In the genomic region with DNA sequence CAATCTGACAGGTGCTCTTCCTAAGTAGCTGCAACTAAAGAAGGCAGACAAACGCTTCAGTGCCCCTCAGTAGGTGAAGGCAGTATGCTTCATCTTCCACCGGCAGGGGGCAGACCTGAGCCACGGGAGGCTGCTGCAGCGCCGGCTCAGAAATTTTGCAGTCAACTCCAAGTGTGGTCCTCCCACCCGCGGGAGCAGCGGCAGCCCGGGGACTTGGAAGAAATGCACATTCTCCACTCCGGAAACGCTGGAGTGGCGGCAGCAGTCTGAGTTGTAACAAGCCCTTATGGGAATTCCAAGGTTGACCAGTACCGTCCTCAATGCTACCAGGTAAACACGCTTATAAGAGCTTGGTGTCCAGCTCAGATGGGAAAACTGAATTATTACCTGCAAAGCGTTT, we compare ENCODE assay signal across 8 cellular contexts. TPM values are rescaled to one million over a fixed set of nuclear protein-coding genes. Genes with fewer than 3 reads are reported as not detected.
DNase-seq lines count a peak whose midpoint lies in the region; ATAC-seq and TF ChIP-seq lines count a peak whose summit lies in the region.

No MANE protein-coding gene starts in this region.

- H3K4me3 Mint-ChIP-seq in activated naive CD8-positive, alpha-beta T cell treated with anti-CD3 and anti-CD28 coated beads, Interleukin-2, amount 50 U/mL, for 24 hours = no peak overlapping the region

- peak overlapping the region; percentile 3; the same call in 1 of the 2 replicates for H2AFZ ChIP-seq in SK-N-SH (ENCODE audit: low read depth)

- H3K36me3 ChIP-seq in SK-N-SH (replicated peaks in 1 of 2; ENCODE audit: control insufficient read depth in 1 of 2, insufficient read depth in 2 of 2, low read length in 1 of 2) = peaks cover 9 to 50% of the 10 kb centered on the region in 2 experiments
- H3K36me3 ChIP-seq in heart right ventricle = peaks cover 0 to 46% (median 15%) of the 10 kb centered on the region in 9 donors

- POLR2A ChIA-PET in SK-N-SH (lab: Yijun Ruan, JAX) = no interaction called here

- no peaks in the 10 kb centered on the region for H3K9me2 ChIP-seq in SK-N-SH

- 12% methylated on average over 15 of the region's 15 CpGs for whole genome bisulfite sequencing in SK-N-SH (ENCODE audit: low lambda C conversion rate)
- 6 to 8% methylated on average over 15 of the region's 15 CpGs for WGBS in heart right ventricle, 2 donors

- H3K79me2 ChIP-seq in SK-N-SH (ENCODE audit: insufficient read depth) = peaks cover 28% of the 10 kb centered on the region

- DNase-seq in DMS114 treated with DMSO at 0.1 percent for 48 hours (lab: John Stamatoyannopoulos, UW; ENCODE audit: unreplicated experiment) = peak; percentile 44
- DNase-seq in KG1 (lab: John Stamatoyannopoulos, UW) = peak; percentile 4
- DNase-seq in SK-N-SH = peak; percentile 87
- peak; percentile 86 for DNase-seq in activated naive CD8-positive, alpha-beta T cell treated with anti-CD3 and anti-CD28 coated beads, Interleukin-2, amount 50 U/mL, for 24 hours
- peak; percentile 84 to 85 for DNase-seq in heart right ventricle
- peak; percentile 57 for DNase-seq in renal cortical epithelial cell (ENCODE audit: low read depth)
- no peak for DNase-seq in NCI-H187 treated with DMSO at 0.1 percent for 48 hours (lab: John Stamatoyannopoulos, UW)

- TF ChIP-seq RAD21 in SK-N-SH (IDR thresholded peaks at IDR 0.05; ENCODE audit: low read length) = peak; percentile 86

- H3K27ac ChIP-seq in SK-N-SH (ENCODE audit: low read depth in 2 of 2, low read length in 1 of 2) (no peak overlapping the region), heart right ventricle (no peak overlapping the region)

- ATAC-seq in GM21367 (IDR thresholded peaks at IDR 0.05; ENCODE audit: unreplicated experiment) (peak; percentile 75), heart right ventricle (peak in 7 of 8 donors; percentile 25 to 58 (median 57))
- ATAC-seq in activated naive CD8-positive, alpha-beta T cell treated with anti-CD3 and anti-CD28 coated beads, Interleukin-2, amount 50 U/mL, for 24 hours = peak; percentile 31

- H3K4me1 ChIP-seq in SK-N-SH (ENCODE audit: control insufficient read depth in 1 of 2, insufficient read depth in 2 of 2, low read depth in 1 of 2, low read length in 1 of 2) (peaks cover 8 to 28% of the 10 kb centered on the region in 2 experiments), heart right ventricle (peaks cover 5 to 55% (median 30%) of the 10 kb centered on the region in 9 donors)

- peak overlapping the region; percentile 25 to 72 for H3K4me3 ChIP-seq in SK-N-SH (ENCODE audit: low read depth in 2 of 2, low read length in 1 of 2)
- peak overlapping the region in 5 of 10 donors; percentile 63 to 77 (median 67) for H3K4me3 ChIP-seq in heart right ventricle

- no peak overlapping the region for H3K9ac ChIP-seq in SK-N-SH

- TF ChIP-seq CTCF in SK-N-SH (IDR thresholded peaks at IDR 0.05) = peak; percentile 100
- peak; percentile 89 to 98 (median 96) for TF ChIP-seq CTCF in heart right ventricle (IDR thresholded peaks at IDR 0.05)

- intact Hi-C loops in heart right ventricle (cut with DNase I) = loop anchor here in 8 of 10 donors (1.0 to 10.0 kb wide), 9 partner anchors 435 to 1337 kb away; no protein-coding TSS in a partner anchor

- no peaks in the 10 kb centered on the region for H3K27me3 ChIP-seq in SK-N-SH (ENCODE audit: insufficient read depth)
- peaks cover 0 to 55% (median 0%) of the 10 kb centered on the region in 7 donors for H3K27me3 ChIP-seq in heart right ventricle

- H3K9me3 ChIP-seq in SK-N-SH = no peaks in the 10 kb centered on the region
- no peaks in the 10 kb centered on the region for H3K9me3 ChIP-seq in heart right ventricle

- CTCF ChIA-PET in SK-N-SH (lab: Yijun Ruan, JAX) = interaction anchor here (0.6 to 10.7 kb wide), 77 partner anchors 9 to 1342 kb away, joined by 3 to 291 read pairs (median 4); partner anchors contain the start of gene IGFBP1

- TF ChIP-seq EP300 in SK-N-SH (IDR thresholded peaks at IDR 0.05; ENCODE audit: borderline replicate concordance in 1 of 2, low read depth in 1 of 2, low read length in 1 of 2) = no peak

- peaks cover 56% of the 10 kb centered on the region for H3K27me3 Mint-ChIP-seq in activated naive CD8-positive, alpha-beta T cell treated with anti-CD3 and anti-CD28 coated beads, Interleukin-2, amount 50 U/mL, for 24 hours

- no peaks in the 10 kb centered on the region for H3K9me3 Mint-ChIP-seq in activated naive CD8-positive, alpha-beta T cell treated with anti-CD3 and anti-CD28 coated beads, Interleukin-2, amount 50 U/mL, for 24 hours

- H3K4me1 Mint-ChIP-seq in activated naive CD8-positive, alpha-beta T cell treated with anti-CD3 and anti-CD28 coated beads, Interleukin-2, amount 50 U/mL, for 24 hours = peaks cover 13% of the 10 kb centered on the region

- H4K20me1 ChIP-seq in SK-N-SH (ENCODE audit: insufficient read depth) = peaks cover 32% of the 10 kb centered on the region

- peak overlapping the region; percentile 84 for H3K4me2 ChIP-seq in SK-N-SH

- no peaks in the 10 kb centered on the region for H3K36me3 Mint-ChIP-seq in activated naive CD8-positive, alpha-beta T cell treated with anti-CD3 and anti-CD28 coated beads, Interleukin-2, amount 50 U/mL, for 24 hours (ENCODE audit: low read depth)

- no peak overlapping the region for H3K27ac Mint-ChIP-seq in activated naive CD8-positive, alpha-beta T cell treated with anti-CD3 and anti-CD28 coated beads, Interleukin-2, amount 50 U/mL, for 24 hours

- peaks cover 24% of the 10 kb centered on the region for H3F3A ChIP-seq in SK-N-SH (replicated peaks; ENCODE audit: insufficient read depth)

TF ChIP-seq in SK-N-SH, 30 proteins besides CTCF, POLR2A, EP300 and RAD21:
- TF ChIP-seq SMC3 (IDR thresholded peaks at IDR 0.05; ENCODE audit: low read depth, low read length) (peak; percentile 94), RFX5 (IDR thresholded peaks at IDR 0.05; ENCODE audit: low read length) (no peak), POLR2AphosphoS5 (IDR thresholded peaks at IDR 0.05; ENCODE audit: low read depth, low read length) (no peak)
- TF ChIP-seq, protein P1, sequence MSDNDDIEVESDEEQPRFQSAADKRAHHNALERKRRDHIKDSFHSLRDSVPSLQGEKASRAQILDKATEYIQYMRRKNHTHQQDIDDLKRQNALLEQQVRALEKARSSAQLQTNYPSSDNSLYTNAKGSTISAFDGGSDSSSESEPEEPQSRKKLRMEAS (IDR thresholded peaks at IDR 0.05; ENCODE audit: low read depth) = peak; percentile 42; the same call in 1 of the 2 replicates

RNA-seq across cellular contexts. Expression of gene IGFBP3, which starts 3.4 kb away (rescaled TPM):
- polyA plus RNA-seq in SK-N-SH (2012; rRNA removed) = 51.2 and 80.3 TPM in 2 replicates
- polyA plus RNA-seq in SK-N-SH (2012; cell fraction: cytosol; rRNA removed) = 58.5 and 59.1 TPM in 2 replicates
- polyA plus RNA-seq in SK-N-SH (2012; cell fraction: nucleus; rRNA removed) = 80.5 and 102 TPM in 2 replicates
- 100 to 1,000 TPM in 1 of 10 donors, 10 to 100 TPM in 9; 32.1 to 104 (median 63.7) TPM for total RNA-seq in heart right ventricle
- 100 to 1,000 TPM in 1 of 2 donors, 10 to 100 TPM in 1; 82.8 to 183 TPM for polyA plus RNA-seq in heart right ventricle
- total RNA-seq in renal cortical epithelial cell = 296 and 646 TPM in 2 replicates

RNA-seq across cellular contexts. Expression of gene IGFBP1, which starts 29.4 kb away (rescaled TPM):
- polyA plus RNA-seq in SK-N-SH (2012; rRNA removed) (not detected in 2 replicates), heart right ventricle (under 1 TPM in 1 of 2 donors, not detected in 1; 0.03 TPM)
- polyA plus RNA-seq in SK-N-SH (2012; cell fraction: cytosol; rRNA removed) = not detected in 2 replicates
- not detected in 2 replicates for polyA plus RNA-seq in SK-N-SH (2012; cell fraction: nucleus; rRNA removed)
- total RNA-seq in heart right ventricle (not detected), renal cortical epithelial cell (0.15 and 0.17 TPM in 2 replicates)

RNA-seq across cellular contexts. Expression of gene CCDC201, which starts 44.8 kb away (rescaled TPM):
- not detected in 2 replicates for polyA plus RNA-seq in SK-N-SH (2012; rRNA removed)
- not detected in 2 replicates for polyA plus RNA-seq in SK-N-SH (2012; cell fraction: cytosol; rRNA removed)
- not detected in 2 replicates for polyA plus RNA-seq in SK-N-SH (2012; cell fraction: nucleus; rRNA removed)
- not detected for total RNA-seq in heart right ventricle
- not detected for polyA plus RNA-seq in heart right ventricle
- total RNA-seq in renal cortical epithelial cell = not detected in 2 replicates
